9 cellular contexts compared by ENCODE assay signal in genomic region chr11:535519-536454, GRCh38. TPM values are rescaled to one million over a fixed set of nuclear protein-coding genes. Genes with fewer than 3 reads are reported as not detected.
DNase-seq lines count a peak whose midpoint lies in the region; ATAC-seq, FAIRE-seq and TF ChIP-seq lines count a peak whose summit lies in the region.
"Had no signal": no experiment of that assay in that cellular context is flagged by ENCODE, and none has a peak within 500 bp of the region (broad histone marks: within the 10 kb centered on the region; RNA-seq: fewer than 3 reads in every experiment).

Gene HRAS, minus strand, starts transcription at chr11:535576.

- peak; percentile 96 for DNase-seq in Ammon's horn (ENCODE audit: low spot score)
- peak; percentile 99 for DNase-seq in GM19239 (ENCODE audit: insufficient read length, low spot score)
- peak; percentile 87 for DNase-seq in NCI-H526 treated with DMSO at 0.1 percent for 48 hours (lab: John Stamatoyannopoulos, UW)
- peak; percentile 99 for DNase-seq in activated CD4-positive, alpha-beta T cell treated with anti-CD3 and anti-CD28 coated beads, Interleukin-2, amount 10 ng/mL, durations not matched to agents 24 days and 14 days
- DNase-seq in colonic mucosa: peak; percentile 94
- peak; percentile 96 for DNase-seq in left lobe of liver (ENCODE audit: low spot score)
- DNase-seq in stimulated activated CD4-positive, alpha-beta T cell treated with anti-CD3 and anti-CD28 coated beads, Interleukin-2, amount 100 ng/mL, for 24 hours: peak; percentile 95 to 97

- TF ChIP-seq CTCF in colonic mucosa (IDR thresholded peaks at IDR 0.05): no peak

- H3K9ac ChIP-seq in colonic mucosa (ENCODE audit: low read depth in 2 of 2, low read length in 2 of 2): peak within 1 kb of the TSS; percentile 76 to 78

- H3K27ac ChIP-seq in colonic mucosa: peak within 1 kb of the TSS; percentile 85

- no peaks in the 10 kb centered on the region for H3K9me3 ChIP-seq in colonic mucosa

- intact Hi-C loops in activated CD4-positive, alpha-beta T cell treated with anti-CD3 and anti-CD28 coated beads, Interleukin-2, amount 10 ng/mL, durations not matched to agents 24 days and 14 days (cut with micrococcal nuclease): loop anchor here (1.0 to 5.0 kb wide), 3 partner anchors 17 to 162 kb away; partner anchors contain the start of genes DEAF1 and TMEM80
- intact Hi-C loops in colonic mucosa (cut with DNase I): no loop called here

- peaks cover 8% of the 10 kb centered on the region for H3K36me3 ChIP-seq in colonic mucosa

- peaks cover 11% of the 10 kb centered on the region for H3K4me1 ChIP-seq in colonic mucosa

- ATAC-seq in HG03457 (IDR thresholded peaks at IDR 0.05; ENCODE audit: unreplicated experiment) (peak; percentile 56), left lobe of liver (peak; percentile 83)

- peak within 1 kb of the TSS; percentile 89 for H3K4me3 Mint-ChIP-seq in activated CD4-positive, alpha-beta T cell treated with anti-CD3 and anti-CD28 coated beads, Interleukin-2, amount 10 ng/mL, durations not matched to agents 24 days and 14 days

- FAIRE-seq in GM19239 (lab: Jason Lieb, UNC): peak; percentile 92
- FAIRE-seq: TTC549 had no signal

- peak within 1 kb of the TSS; percentile 92 for H3K4me3 ChIP-seq in colonic mucosa

- H3K27ac Mint-ChIP-seq in activated CD4-positive, alpha-beta T cell treated with anti-CD3 and anti-CD28 coated beads, Interleukin-2, amount 10 ng/mL, durations not matched to agents 24 days and 14 days: peak within 1 kb of the TSS; percentile 83

- no peaks in the 10 kb centered on the region for H3K9me3 Mint-ChIP-seq in activated CD4-positive, alpha-beta T cell treated with anti-CD3 and anti-CD28 coated beads, Interleukin-2, amount 10 ng/mL, durations not matched to agents 24 days and 14 days

- H3K27me3 Mint-ChIP-seq in activated CD4-positive, alpha-beta T cell treated with anti-CD3 and anti-CD28 coated beads, Interleukin-2, amount 10 ng/mL, durations not matched to agents 24 days and 14 days: no peaks in the 10 kb centered on the region

- no peaks in the 10 kb centered on the region for H3K27me3 ChIP-seq in colonic mucosa

- H3K4me1 Mint-ChIP-seq in activated CD4-positive, alpha-beta T cell treated with anti-CD3 and anti-CD28 coated beads, Interleukin-2, amount 10 ng/mL, durations not matched to agents 24 days and 14 days: peaks cover 15% of the 10 kb centered on the region

- peaks cover 10% of the 10 kb centered on the region for H3K36me3 Mint-ChIP-seq in activated CD4-positive, alpha-beta T cell treated with anti-CD3 and anti-CD28 coated beads, Interleukin-2, amount 10 ng/mL, durations not matched to agents 24 days and 14 days (ENCODE audit: low read depth)

RNA-seq across cellular contexts. Expression of gene HRAS, which starts in this region (rescaled TPM):
- total RNA-seq in activated CD4-positive, alpha-beta T cell treated with anti-CD3 and anti-CD28 coated beads, Interleukin-2, amount 10 ng/mL, durations not matched to agents 24 days and 14 days: 70.8 and 94.4 TPM in 2 replicates
- total RNA-seq in colonic mucosa: 10 to 100 TPM; 38.4 to 67.0 TPM
- total RNA-seq in left lobe of liver: 12.9 TPM

Comparison
In these comparisons a context has a peak if more than half of its experiments do, and no peak if none do; other contexts are left out.
1. Peak in every context shown above with its lines: DNase-seq, ATAC-seq, H3K4me3 ChIP-seq and H3K27ac ChIP-seq.